ENCODE assay signal across 15 cellular contexts in the genomic region with DNA sequence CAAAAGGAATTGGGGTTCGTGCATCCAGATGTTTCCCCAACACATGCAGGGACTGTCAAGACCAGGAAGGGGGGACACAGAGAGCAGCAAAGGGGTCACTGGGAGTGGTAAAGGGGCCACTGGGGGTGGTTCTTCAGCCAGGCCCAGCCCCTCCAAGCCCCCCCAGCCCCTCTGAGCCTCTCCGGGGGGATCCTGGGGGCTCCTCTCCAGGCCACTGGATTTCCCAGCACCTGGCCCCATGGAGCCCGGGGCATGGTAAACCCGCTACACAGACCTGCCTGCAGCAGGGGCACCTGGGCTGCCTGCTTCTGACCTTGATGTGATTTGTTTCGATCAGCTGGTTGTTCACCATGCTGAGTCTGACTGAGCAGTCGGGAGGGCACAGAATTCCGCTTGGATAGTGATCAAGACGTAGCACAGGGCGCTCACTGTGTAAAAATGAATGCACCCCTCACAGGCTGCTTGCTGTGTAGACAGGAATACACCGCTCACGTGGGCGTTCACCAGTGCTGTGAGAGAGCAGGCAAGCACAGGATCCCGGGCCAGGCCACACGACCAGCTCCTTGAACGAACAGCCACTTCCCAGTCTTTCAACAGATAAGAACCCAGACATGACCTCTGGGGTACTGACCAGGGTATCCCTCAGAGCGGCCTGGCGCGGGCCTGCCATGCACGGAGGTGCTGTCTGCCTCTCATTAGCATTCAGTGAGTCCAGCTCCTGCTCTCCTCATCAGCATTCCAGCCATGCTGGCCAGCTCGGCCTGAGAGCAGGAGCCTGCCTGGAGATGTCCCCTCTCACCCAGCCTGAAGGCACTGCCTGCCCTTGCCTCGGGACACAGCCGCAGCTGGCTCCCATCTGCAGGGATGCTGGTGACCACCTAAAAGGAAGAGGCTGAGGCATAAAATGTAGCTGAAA.
DNase-seq lines count a peak whose midpoint lies in the region; ATAC-seq and TF ChIP-seq lines count a peak whose summit lies in the region.
"Had no signal": no experiment of that assay in that cellular context is flagged by ENCODE, and none has a peak within 500 bp of the region (broad histone marks: within the 10 kb centered on the region; RNA-seq: fewer than 3 reads in every experiment).

No MANE protein-coding gene starts in this region.

- H3K36me3 ChIP-seq in endodermal cell (ENCODE audit: control insufficient read depth, insufficient read depth, low read length) = no peaks in the 10 kb centered on the region
- no peaks in the 10 kb centered on the region for H3K36me3 ChIP-seq in neural progenitor cell
- no peaks in the 10 kb centered on the region for H3K36me3 ChIP-seq in upper lobe of left lung
- H3K36me3 ChIP-seq in brain microvascular endothelial cell (replicated peaks) = no peaks in the 10 kb centered on the region

- no peak for TF ChIP-seq POLR2A in upper lobe of left lung (IDR thresholded peaks at IDR 0.05)

- H3K27me3 ChIP-seq in endodermal cell (ENCODE audit: control insufficient read depth, insufficient read depth, low read length, poor library complexity, severe bottlenecking) (no peaks in the 10 kb centered on the region), neural progenitor cell (no peaks in the 10 kb centered on the region), upper lobe of left lung (no peaks in the 10 kb centered on the region), brain microvascular endothelial cell (replicated peaks) (no peaks in the 10 kb centered on the region)

- H3K9me3 Mint-ChIP-seq in endodermal cell = no peaks in the 10 kb centered on the region
- H3K9me3 Mint-ChIP-seq in neural progenitor cell = no peaks in the 10 kb centered on the region
- H3K9me3 Mint-ChIP-seq: activated T-cell treated with anti-CD3 and anti-CD28 coated beads, Interleukin-2, amount 50 U/mL, for 72 hours had no signal

- no peaks in the 10 kb centered on the region for H3F3A ChIP-seq in neural progenitor cell (ENCODE audit: low read depth)

- H3K4me3 ChIP-seq in endodermal cell (ENCODE audit: low read length) (no peak overlapping the region), neural progenitor cell (no peak overlapping the region), upper lobe of left lung (no peak overlapping the region), brain microvascular endothelial cell (ENCODE audit: low read depth, low read length) (no peak overlapping the region)

- no peaks in the 10 kb centered on the region for H3K79me2 ChIP-seq in neural progenitor cell (ENCODE audit: low read depth)

- H3K27me3 Mint-ChIP-seq in endodermal cell (ENCODE audit: insufficient read depth) = peaks cover 3% of the 10 kb centered on the region
- peaks cover 10% of the 10 kb centered on the region for H3K27me3 Mint-ChIP-seq in neural progenitor cell (ENCODE audit: insufficient read depth, low read depth)

- DNase-seq in activated naive CD4-positive, alpha-beta T cell treated with anti-CD3 and anti-CD28 coated beads, Interleukin-2, amount 50 U/mL, for 16 hours = peak; percentile 5
- DNase-seq in activated naive CD4-positive, alpha-beta T cell (lab: John Stamatoyannopoulos, UW) = no peak
- DNase-seq in endodermal cell (no peak), neural progenitor cell (ENCODE audit: low spot score) (no peak), upper lobe of left lung (peak; percentile 19 to 81), brain microvascular endothelial cell (no peak), 8988T (no peak), hepatic stellate cell (ENCODE audit: low spot score) (no peak)
- DNase-seq: activated CD4-positive, alpha-beta T cell treated with anti-CD3 and anti-CD28 coated beads, Interleukin-2, amount 50 U/mL, for 1 hour; activated T-cell treated with anti-CD3 and anti-CD28 coated beads, Interleukin-2, amount 50 U/mL, for 72 hours; amniotic stem cell; erythroblast; MV-4-11; NCI-H2081; NCI-H524 had no signal

- H2AFZ ChIP-seq in neural progenitor cell (replicated peaks) = peak overlapping the region; percentile 37

- H4K20me1 ChIP-seq in neural progenitor cell (ENCODE audit: low read depth) = no peaks in the 10 kb centered on the region

- H3K4me1 ChIP-seq in endodermal cell (ENCODE audit: control insufficient read depth, insufficient read depth, low read length) = no peaks in the 10 kb centered on the region
- no peaks in the 10 kb centered on the region for H3K4me1 ChIP-seq in neural progenitor cell
- no peaks in the 10 kb centered on the region for H3K4me1 ChIP-seq in upper lobe of left lung

- H3K27ac ChIP-seq in endodermal cell (ENCODE audit: low read depth, low read length) = peak overlapping the region; percentile 26
- no peak overlapping the region for H3K27ac ChIP-seq in neural progenitor cell
- no peak overlapping the region for H3K27ac ChIP-seq in upper lobe of left lung
- H3K27ac ChIP-seq in brain microvascular endothelial cell = no peak overlapping the region

- H3K9me3 ChIP-seq in endodermal cell (ENCODE audit: control insufficient read depth, low read length) (no peaks in the 10 kb centered on the region), neural progenitor cell (ENCODE audit: low read depth) (no peaks in the 10 kb centered on the region), upper lobe of left lung (no peaks in the 10 kb centered on the region)

- H3K27ac Mint-ChIP-seq in endodermal cell (no peak overlapping the region), neural progenitor cell (peak overlapping the region; percentile 83)
- H3K27ac Mint-ChIP-seq: activated T-cell treated with anti-CD3 and anti-CD28 coated beads, Interleukin-2, amount 50 U/mL, for 72 hours had no signal

- H3K4me2 ChIP-seq in neural progenitor cell = no peak overlapping the region

- H3K4me3 Mint-ChIP-seq in endodermal cell (no peak overlapping the region), neural progenitor cell (no peak overlapping the region)
- H3K4me3 Mint-ChIP-seq: activated T-cell treated with anti-CD3 and anti-CD28 coated beads, Interleukin-2, amount 50 U/mL, for 72 hours had no signal

- H3K9ac ChIP-seq in endodermal cell (ENCODE audit: extremely low read depth, low read length, poor library complexity, severe bottlenecking) (no peak overlapping the region), neural progenitor cell (no peak overlapping the region)

- H3K4me1 Mint-ChIP-seq in endodermal cell = no peaks in the 10 kb centered on the region
- H3K4me1 Mint-ChIP-seq in neural progenitor cell = peaks cover 12% of the 10 kb centered on the region

- H3K36me3 Mint-ChIP-seq in endodermal cell (ENCODE audit: low read depth) (no peaks in the 10 kb centered on the region), neural progenitor cell (no peaks in the 10 kb centered on the region)

- in situ Hi-C loops in brain microvascular endothelial cell (cut with HindIII; ENCODE audit: low pct_ligation_motif_present, low sequenced_read_pairs) = no loop called here

- 89 to 92% methylated on average over 19 to 22 of the region's 22 CpGs for WGBS in endodermal cell (ENCODE audit: insufficient coverage in 1 of 2, insufficient read length in 1 of 2), 2 experiments
- WGBS in upper lobe of left lung, 2 donors = 69 to 81% methylated on average over 3 to 22 of the region's 22 CpGs

- TF ChIP-seq CTCF in endodermal cell (conservative IDR thresholded peaks at IDR 0.05) (no peak), neural progenitor cell (IDR thresholded peaks at IDR 0.05) (no peak), upper lobe of left lung (IDR thresholded peaks at IDR 0.05) (no peak), brain microvascular endothelial cell (IDR thresholded peaks at IDR 0.05; ENCODE audit: low read depth, low read length, missing control alignments) (no peak)

- no peak for TF ChIP-seq EP300 in upper lobe of left lung (IDR thresholded peaks at IDR 0.05)

- ATAC-seq in upper lobe of left lung (ENCODE audit: low FRiP score in 2 of 2) = no peak
- ATAC-seq: activated T-cell treated with anti-CD3 and anti-CD28 coated beads, Interleukin-2, amount 50 U/mL, for 72 hours had no signal

Comparison
In these comparisons a context has a peak if more than half of its experiments do, and no peak if none do; other contexts are left out.
1. DNase-seq: peak in activated naive CD4-positive, alpha-beta T cell treated with anti-CD3 and anti-CD28 coated beads, Interleukin-2, amount 50 U/mL, for 16 hours (single experiment) and upper lobe of left lung (2 of 2); none in activated naive CD4-positive, alpha-beta T cell (0 of 4), endodermal cell (single experiment), neural progenitor cell (single experiment), brain microvascular endothelial cell (single experiment), 8988T (single experiment) and hepatic stellate cell (single experiment).